In genomic region chr22:38189104-38189503, GRCh38 we compare ENCODE assay signal across 23 cellular contexts.
"Had no signal": no experiment of that assay in that cellular context is flagged by ENCODE, and none has a peak within 500 bp of the region (broad histone marks: within the 10 kb centered on the region; RNA-seq: fewer than 3 reads in every experiment).

No MANE protein-coding gene starts in this region.

- H3K4me1 Mint-ChIP-seq: mesothelial cell of epicardium had no signal

- H3K4me1 ChIP-seq: foreskin keratinocyte had no signal

- H3K4me3 Mint-ChIP-seq: mesothelial cell of epicardium, naive B cell had no signal

- H3K4me3 ChIP-seq: coronary artery, dorsolateral prefrontal cortex, esophagus muscularis mucosa, gastroesophageal sphincter, heart left ventricle, left lung, lower lobe of right lung, mucosa of descending colon had no signal

- H3K9me3 Mint-ChIP-seq: mesothelial cell of epicardium, naive B cell had no signal

- H3K27ac Mint-ChIP-seq: mesothelial cell of epicardium had no signal

- H3K9me3 ChIP-seq: esophagus muscularis mucosa, gastroesophageal sphincter, heart left ventricle, left lung, lower lobe of right lung, mucosa of descending colon had no signal

- H3K36me3 ChIP-seq: esophagus muscularis mucosa, gastroesophageal sphincter, heart left ventricle, left lung, lower lobe of right lung had no signal

- DNase-seq: dermis blood vessel endothelial cell; dorsolateral prefrontal cortex; effector CD4-positive, alpha-beta T cell; effector memory CD4-positive, alpha-beta T cell; foreskin keratinocyte; heart left ventricle; hippocampal formation; left cardiac atrium; left lung; left ventricle myocardium superior; lower lobe of right lung; mesenchymal stem cell; mucosa of descending colon; naive B cell had no signal

- ATAC-seq: foreskin keratinocyte, gastroesophageal sphincter, heart left ventricle, left cardiac atrium, left lung, left ventricle myocardium superior, lower lobe of right lung, mucosa of descending colon had no signal

- H3K27me3 ChIP-seq: dorsolateral prefrontal cortex, esophagus muscularis mucosa, foreskin keratinocyte, gastroesophageal sphincter, heart left ventricle, left lung had no signal

- FAIRE-seq: colon, endothelial cell of umbilical vein, frontal cortex, islet of Langerhans, keratinocyte had no signal

- H3K27ac ChIP-seq: coronary artery, dorsolateral prefrontal cortex, esophagus muscularis mucosa, foreskin keratinocyte, gastroesophageal sphincter, heart left ventricle, left lung, lower lobe of right lung had no signal

- H3K36me3 Mint-ChIP-seq: mesothelial cell of epicardium, naive B cell had no signal
